Comparison of ENCODE assay signal across 2 cellular contexts in genomic region chr3:21717272-21717671, GRCh38.
TF ChIP-seq lines count a peak whose summit lies in the region.

No MANE protein-coding gene starts in this region.

TF ChIP-seq in SK-N-SH, 30 proteins besides CTCF, POLR2A, EP300 and RAD21 (continued from another document):
- TF ChIP-seq, protein P1, sequence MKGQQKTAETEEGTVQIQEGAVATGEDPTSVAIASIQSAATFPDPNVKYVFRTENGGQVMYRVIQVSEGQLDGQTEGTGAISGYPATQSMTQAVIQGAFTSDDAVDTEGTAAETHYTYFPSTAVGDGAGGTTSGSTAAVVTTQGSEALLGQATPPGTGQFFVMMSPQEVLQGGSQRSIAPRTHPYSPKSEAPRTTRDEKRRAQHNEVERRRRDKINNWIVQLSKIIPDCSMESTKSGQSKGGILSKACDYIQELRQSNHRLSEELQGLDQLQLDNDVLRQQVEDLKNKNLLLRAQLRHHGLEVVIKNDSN (IDR thresholded peaks at IDR 0.05; ENCODE audit: borderline replicate concordance, low read depth), result no peak
- TF ChIP-seq IRF3 (IDR thresholded peaks at IDR 0.05; ENCODE audit: low read depth, low read length) (no peak), TCF12 (IDR thresholded peaks at IDR 0.05) (peak; percentile 49), POLR2AphosphoS5 (IDR thresholded peaks at IDR 0.05; ENCODE audit: low read depth, low read length) (no peak), MXI1 (IDR thresholded peaks at IDR 0.05; ENCODE audit: low read depth, low read length) (no peak), RCOR1 (IDR thresholded peaks at IDR 0.05; ENCODE audit: low read length) (no peak)
- TF ChIP-seq, protein P2, sequence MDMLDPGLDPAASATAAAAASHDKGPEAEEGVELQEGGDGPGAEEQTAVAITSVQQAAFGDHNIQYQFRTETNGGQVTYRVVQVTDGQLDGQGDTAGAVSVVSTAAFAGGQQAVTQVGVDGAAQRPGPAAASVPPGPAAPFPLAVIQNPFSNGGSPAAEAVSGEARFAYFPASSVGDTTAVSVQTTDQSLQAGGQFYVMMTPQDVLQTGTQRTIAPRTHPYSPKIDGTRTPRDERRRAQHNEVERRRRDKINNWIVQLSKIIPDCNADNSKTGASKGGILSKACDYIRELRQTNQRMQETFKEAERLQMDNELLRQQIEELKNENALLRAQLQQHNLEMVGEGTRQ (IDR thresholded peaks at IDR 0.05; ENCODE audit: borderline replicate concordance, low read depth, low read length), result no peak
TF ChIP-seq in SK-N-SH: peak in this region for 3.

TF ChIP-seq in SK-N-SH treated with all-trans-retinoic acid at 6 μM for 48 hours, 23 proteins besides CTCF, POLR2A, EP300 and RAD21 (continued from another document):
- no peak for TF ChIP-seq OSR1 (CRISPR knock-in tag; IDR thresholded peaks at IDR 0.05)
- TF ChIP-seq TCF4 (CRISPR knock-in tag; IDR thresholded peaks at IDR 0.05; ENCODE audit: borderline replicate concordance), result no peak
